10 cellular contexts compared by ENCODE assay signal in the genomic region with DNA sequence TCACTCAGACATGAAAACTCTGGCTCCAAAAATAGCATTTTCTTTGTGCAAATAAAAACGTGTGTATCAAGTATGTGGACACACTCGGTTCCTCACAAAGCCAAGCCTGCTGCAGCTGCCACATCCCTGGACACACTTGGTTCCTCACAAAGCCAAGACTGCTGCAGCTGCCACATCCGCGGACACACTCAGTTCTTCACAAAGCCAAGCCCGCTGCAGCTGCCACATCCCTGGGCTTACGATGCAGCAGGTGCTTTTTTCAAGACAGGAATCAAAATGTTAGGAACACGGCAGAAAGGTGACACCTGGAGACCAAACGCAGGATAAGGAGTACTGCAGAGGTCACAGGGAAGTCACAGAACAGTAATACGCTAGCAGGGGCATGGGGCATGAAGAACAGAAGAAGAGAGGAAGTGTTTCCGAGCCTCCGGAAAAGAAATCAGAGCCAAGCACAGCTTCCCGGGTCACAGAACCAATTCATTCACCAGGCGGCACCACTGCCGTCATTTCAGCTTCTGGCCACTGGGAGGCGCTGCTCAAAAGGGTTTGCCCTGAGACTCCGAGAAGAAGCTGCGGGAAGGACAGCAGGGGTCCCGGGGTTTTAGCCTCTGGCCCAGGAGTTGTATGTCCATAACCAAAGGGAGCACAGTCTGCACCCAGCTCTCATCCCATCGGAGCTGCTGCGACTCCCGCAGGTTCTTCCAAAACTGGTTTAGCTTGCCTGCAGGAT. TPM values are rescaled to one million over a fixed set of nuclear protein-coding genes. Genes with fewer than 3 reads are reported as not detected.
DNase-seq lines count a peak whose midpoint lies in the region; ATAC-seq, FAIRE-seq and TF ChIP-seq lines count a peak whose summit lies in the region.
"Not testable (repeated sequence)": the region's sequence is repeated elsewhere in the genome, so short reads cannot be mapped to it uniquely, and the experiment has no call there.
"Had no signal": no experiment of that assay in that cellular context is flagged by ENCODE, and none has a peak within 500 bp of the region (broad histone marks: within the 10 kb centered on the region; RNA-seq: fewer than 3 reads in every experiment).

No MANE protein-coding gene starts in this region.

- not testable (repeated sequence) for H3K36me3 ChIP-seq in SK-N-MC (ENCODE audit: insufficient read depth, low read length); HepG2 (replicated peaks in 1 of 2; ENCODE audit: control insufficient read depth in 1 of 2, insufficient read depth in 2 of 2, low read length in 2 of 2); smooth muscle cell (ENCODE audit: low read depth); transverse colon

- H3K4me1 ChIP-seq in HepG2 (ENCODE audit: insufficient read depth, low read length), result peaks cover 25% of the 10 kb centered on the region
- H3K4me1 ChIP-seq in smooth muscle cell (ENCODE audit: low read depth); transverse colon: not testable (repeated sequence)

- in situ Hi-C loops in HepG2 (cut with HindIII; ENCODE audit: extremely low pct_ligation_motif_present, low pct_unique_long_range_greater_than_20kb); transverse colon (cut with MboI; ENCODE audit: low pct_ligation_motif_present in 1 of 4, low pct_unique_long_range_greater_than_20kb in 1 of 4, low sequenced_read_pairs in 3 of 4): not testable (repeated sequence)

- not testable (repeated sequence) for H3K27me3 ChIP-seq in HepG2 (ENCODE audit: control insufficient read depth in 1 of 2, insufficient read depth in 2 of 2, low read length in 2 of 2); smooth muscle cell (ENCODE audit: low read depth); transverse colon

- not testable (repeated sequence) for BruUV-seq in HepG2 (replicated peaks; lab: Mats Ljungman, UMichigan)

- not testable (repeated sequence) for H3K4me2 ChIP-seq in HepG2 (ENCODE audit: low read depth, low read length); smooth muscle cell

- not testable (repeated sequence) for TF ChIP-seq POLR2A in HepG2 (IDR thresholded peaks at IDR 0.05; ENCODE audit: insufficient read depth in 1 of 2, low read depth in 2 of 2, low read length in 2 of 2); transverse colon (IDR thresholded peaks at IDR 0.05)

- WGBS in HepG2 (ENCODE audit: low lambda C conversion rate), result 38% methylated on average over 14 of the region's 21 CpGs
- 44% methylated on average over 21 of the region's 21 CpGs for WGBS in smooth muscle cell (ENCODE audit: low lambda C conversion rate)
- 32 to 35% methylated on average over 3 to 21 of the region's 21 CpGs for WGBS in transverse colon (ENCODE audit: low coverage in 1 of 2), 2 donors

- DNase-seq in ELR (ENCODE audit: low read depth) (peak; percentile 48), NCI-H1417 (lab: John Stamatoyannopoulos, UW) (peak; percentile 67 to 87 (median 71)), SK-N-MC (ENCODE audit: low read depth, low spot score) (peak; percentile 18), HepG2 (ENCODE audit: low spot score) (peak; percentile 25), smooth muscle cell (lab: John Stamatoyannopoulos, UW; ENCODE audit: unreplicated experiment) (peak; percentile 9), transverse colon (peak; percentile 74)
- DNase-seq in activated T-cell treated with anti-CD3 and anti-CD28 coated beads, Interleukin-2, amount 50 U/mL, for 48 hours, result peak; percentile 82 to 84
- DNase-seq in effector CD8-positive, alpha-beta T cell (lab: John Stamatoyannopoulos, UW), result peak; percentile 59

- intact Hi-C loops in HepG2 (cut with micrococcal nuclease; ENCODE audit: unreplicated experiment); transverse colon (cut with DNase I; ENCODE audit: low total_unique reads): not testable (repeated sequence)

- TF ChIP-seq RAD21 in HepG2 (CRISPR knock-in tag; IDR thresholded peaks at IDR 0.05), result not testable (repeated sequence)

- CTCF ChIA-PET in HepG2 (lab: Yijun Ruan, JAX; ENCODE audit: low intra/inter-chr PET ratio, low total read pairs), result not testable (repeated sequence)

- not testable (repeated sequence) for FAIRE-seq in HepG2 (lab: Jason Lieb, UNC)

- H3K9me3 ChIP-seq in SK-N-MC (ENCODE audit: low read depth, low read length); HepG2 (ENCODE audit: low read length); smooth muscle cell (replicated peaks; ENCODE audit: low read depth); transverse colon: not testable (repeated sequence)

- TF ChIP-seq EP300 in HepG2 (IDR thresholded peaks at IDR 0.05; ENCODE audit: low read depth in 2 of 2, low read length in 2 of 2); HepG2 (CRISPR knock-in tag; IDR thresholded peaks at IDR 0.05; ENCODE audit: borderline replicate concordance); transverse colon (IDR thresholded peaks at IDR 0.05; ENCODE audit: low read depth): not testable (repeated sequence)

- peak; percentile 67 for TF ChIP-seq CTCF in HepG2 (CRISPR knock-in tag; IDR thresholded peaks at IDR 0.05)
- TF ChIP-seq CTCF in smooth muscle cell (IDR thresholded peaks at IDR 0.05; ENCODE audit: borderline replicate concordance, insufficient read depth, poor library complexity, severe bottlenecking), result peak; percentile 52
- TF ChIP-seq CTCF in transverse colon (IDR thresholded peaks at IDR 0.05), result peak; percentile 55 to 81 (median 75)

- not testable (repeated sequence) for H4K20me1 ChIP-seq in HepG2 (ENCODE audit: insufficient read depth, low read length); smooth muscle cell (ENCODE audit: low read depth)

- ATAC-seq in HepG2, result not testable (repeated sequence)

- not testable (repeated sequence) for H2AFZ ChIP-seq in HepG2 (ENCODE audit: low read length); smooth muscle cell (ENCODE audit: low read depth)

- H3K4me3 ChIP-seq in SK-N-MC; HepG2 (replicated peaks in 1 of 3; ENCODE audit: insufficient read depth in 1 of 3, low read depth in 2 of 3, low read length in 3 of 3); smooth muscle cell; transverse colon: not testable (repeated sequence)

- not testable (repeated sequence) for H3F3A ChIP-seq in smooth muscle cell (ENCODE audit: low read depth)

- not testable (repeated sequence) for H3K9ac ChIP-seq in SK-N-MC (ENCODE audit: insufficient read length); HepG2 (ENCODE audit: insufficient read depth, low read depth, low read length); smooth muscle cell (ENCODE audit: low read depth)

- POLR2A ChIA-PET in HepG2 (lab: Yijun Ruan, JAX), result not testable (repeated sequence)

- H3K27ac ChIP-seq in SK-N-MC; HepG2 (ENCODE audit: extremely low read length, insufficient read depth, low read length); smooth muscle cell (ENCODE audit: low read depth); transverse colon: not testable (repeated sequence)

- H3K79me2 ChIP-seq in HepG2 (ENCODE audit: insufficient read depth, low read length); smooth muscle cell (ENCODE audit: low read depth): not testable (repeated sequence)

TF ChIP-seq in HepG2, 621 proteins besides CTCF, POLR2A, EP300 and RAD21:
- peak; percentile 51 for TF ChIP-seq STAG1 (CRISPR knock-in tag; IDR thresholded peaks at IDR 0.05)
- 0 out of 2 replicates have a peak, but pooled peaks have one; percentile 7 for TF ChIP-seq SMC3 (IDR thresholded peaks at IDR 0.05; ENCODE audit: low read length)
TF ChIP-seq in HepG2: peak in this region for 2; not testable (repeated sequence) for 619.

RNA-seq across cellular contexts. Expression of gene ROPN1B, which starts 40.0 kb away (rescaled TPM):
- not detected in 2 replicates for total RNA-seq in HepG2 (2016; rRNA removed; fragmentation: Illumina TruSeq; extraction: Trizol)
- not detected in 2 replicates for total RNA-seq in HepG2 (2016; cell fraction: cytosol; rRNA removed; fragmentation: Illumina TruSeq; extraction: Trizol; ENCODE audit: low read depth)
- not detected in 2 replicates for total RNA-seq in HepG2 (2016; cell fraction: insoluble cytoplasmic fraction; rRNA removed; fragmentation: Illumina TruSeq; extraction: Trizol)
- total RNA-seq in HepG2 (2016; cell fraction: membrane; rRNA removed; fragmentation: Illumina TruSeq; extraction: Trizol), result not detected in 2 replicates
- total RNA-seq in HepG2 (2016; cell fraction: nucleus; rRNA removed; fragmentation: Illumina TruSeq; extraction: Trizol), result not detected in 2 replicates
- polyA plus RNA-seq in HepG2 (2011; rRNA removed), result not detected in 2 replicates
- not detected in 2 replicates for polyA plus RNA-seq in HepG2 (2011; cell fraction: cytosol; rRNA removed)
- not detected in 2 replicates for polyA plus RNA-seq in HepG2 (2011; cell fraction: nucleus; rRNA removed)
- 0.12 TPM in 1 of 2 replicates, not detected in the other for polyA plus RNA-seq in HepG2 (2012)
- polyA plus RNA-seq in HepG2 (2016; cell fraction: cytosol; fragmentation: Illumina TruSeq; extraction: Trizol; ENCODE audit: low read depth), result not detected in 2 replicates
- polyA plus RNA-seq in HepG2 (2016; cell fraction: insoluble cytoplasmic fraction; fragmentation: Illumina TruSeq; extraction: Trizol; ENCODE audit: low read depth), result not detected in 2 replicates
- polyA plus RNA-seq in HepG2 (2016; cell fraction: membrane; fragmentation: Illumina TruSeq; extraction: Trizol; ENCODE audit: low read depth), result not detected in 2 replicates
- not detected in 2 replicates for polyA plus RNA-seq in HepG2 (2016; cell fraction: nucleus; fragmentation: Illumina TruSeq; extraction: Trizol; ENCODE audit: insufficient read depth, low read depth)
- 0.26 TPM in 1 of 2 replicates, not detected in the other for polyA minus RNA-seq in HepG2 (2011; rRNA and poly(A)+ RNA removed; ENCODE audit: low replicate concordance)
- not detected in 2 replicates for polyA minus RNA-seq in HepG2 (2011; cell fraction: cytosol; rRNA and poly(A)+ RNA removed)
- not detected in 2 replicates for polyA minus RNA-seq in HepG2 (2011; cell fraction: nucleus; rRNA and poly(A)+ RNA removed)
- total RNA-seq in smooth muscle cell, result not detected in 2 replicates
- polyA plus RNA-seq in smooth muscle cell, result not detected in 2 replicates
- not detected for total RNA-seq in transverse colon
- total RNA-seq: SJSA1, vagina had no signal

Comparison
In these comparisons a context has a peak if more than half of its experiments do, and no peak if none do; other contexts are left out.
1. DNase-seq: peak in every context shown above with its lines; median percentile 83 in activated T-cell treated with anti-CD3 and anti-CD28 coated beads, Interleukin-2, amount 50 U/mL, for 48 hours; 74 in transverse colon; 71 in NCI-H1417; 59 in effector CD8-positive, alpha-beta T cell; 48 in ELR; 25 in HepG2; 18 in SK-N-MC; 9 in smooth muscle cell.